Comparison of ENCODE assay signal across 19 cellular contexts in genomic region chr22:49360746-49361145, GRCh38.
DNase-seq lines count a peak whose midpoint lies in the region; TF ChIP-seq lines count a peak whose summit lies in the region.
"Had no signal": no experiment of that assay in that cellular context is flagged by ENCODE, and none has a peak within 500 bp of the region (broad histone marks: within the 10 kb centered on the region; RNA-seq: fewer than 3 reads in every experiment).

No MANE protein-coding gene starts in this region.

- H3K79me2 ChIP-seq in DOHH2 (ENCODE audit: control insufficient read depth, low read length) (no peaks in the 10 kb centered on the region), MM.1S (ENCODE audit: low read length) (no peaks in the 10 kb centered on the region), OCI-LY7 (ENCODE audit: insufficient read depth, low read depth, low read length) (no peaks in the 10 kb centered on the region), neural cell (replicated peaks; ENCODE audit: insufficient read depth, low read length) (no peaks in the 10 kb centered on the region)

- no peaks in the 10 kb centered on the region for H3K9me2 ChIP-seq in DOHH2 (replicated peaks; ENCODE audit: control insufficient read depth, low read length)
- H3K9me2 ChIP-seq in MM.1S (replicated peaks; ENCODE audit: insufficient read depth, low read length), result no peaks in the 10 kb centered on the region
- no peaks in the 10 kb centered on the region for H3K9me2 ChIP-seq in OCI-LY7 (ENCODE audit: insufficient read depth, low read length)
- H3K9me2 ChIP-seq in neural cell (ENCODE audit: insufficient read depth, low read length), result no peaks in the 10 kb centered on the region

- H3K4me3 Mint-ChIP-seq in activated T-helper 1 cell treated with anti-CD3 and anti-CD28 coated beads, Interleukin-12 subunit alpha, Interleukin-12 subunit beta, Interleukin-2, Interleukin-4 antibody, amounts not matched to agents 30 ng/mL and 10 ng/mL and 1 ng/mL, durations not matched to agents 14 hours and 24 hours and 36 hours, result no peak overlapping the region
- no peak overlapping the region for H3K4me3 Mint-ChIP-seq in activated CD4-positive, alpha-beta T cell treated with anti-CD3 and anti-CD28 coated beads, Interleukin-2, amount 10 ng/mL, durations not matched to agents 24 days and 14 days
- H3K4me3 Mint-ChIP-seq: CD4-positive, CD25-positive, alpha-beta regulatory T cell; CD8-positive, alpha-beta T cell had no signal

- no TSS peak for BruUV-seq in OCI-LY7 (replicated peaks; lab: Mats Ljungman, UMichigan)

- H3K4me2 ChIP-seq in DOHH2 (ENCODE audit: low read length) (peak overlapping the region; percentile 51), MM.1S (ENCODE audit: low read depth, low read length) (peak overlapping the region; percentile 17; the same call in 1 of the 2 replicates), OCI-LY7 (ENCODE audit: low read length) (peak overlapping the region; percentile 68), neural cell (ENCODE audit: low read length) (no peak overlapping the region)

- POLR2A ChIA-PET in OCI-LY7 (lab: Charles Lee), result interaction anchor here (0.6 to 2.4 kb wide), 4 partner anchors 9 to 159 kb away, joined by 3 to 15 read pairs (median 5); no protein-coding TSS in a partner anchor

- H4K20me1 ChIP-seq in DOHH2 (ENCODE audit: control insufficient read depth, insufficient read depth, low read depth, low read length) (no peaks in the 10 kb centered on the region), MM.1S (ENCODE audit: insufficient read depth, low read length) (no peaks in the 10 kb centered on the region), OCI-LY7 (ENCODE audit: insufficient read depth, low read length) (no peaks in the 10 kb centered on the region), neural cell (ENCODE audit: insufficient read depth) (no peaks in the 10 kb centered on the region)

- DNase-seq in MM.1S (peak; percentile 83), OCI-LY7 (ENCODE audit: low spot score) (peak; percentile 94)
- DNase-seq in activated CD4-positive, alpha-beta T cell treated with anti-CD3 and anti-CD28 coated beads, Interleukin-2, amount 50 U/mL, for 4 hours, result no peak
- no peak for DNase-seq in activated T-helper 1 cell treated with anti-CD3 and anti-CD28 coated beads, Interleukin-12 subunit alpha, Interleukin-12 subunit beta, Interleukin-2, Interleukin-4 antibody, amounts not matched to agents 30 ng/mL and 10 ng/mL and 1 ng/mL, durations not matched to agents 14 hours and 24 hours and 36 hours (ENCODE audit: low spot score)
- no peak for DNase-seq in activated CD4-positive, alpha-beta T cell treated with anti-CD3 and anti-CD28 coated beads, Interleukin-2, amount 10 ng/mL, durations not matched to agents 24 days and 14 days
- DNase-seq: Caco-2; CD4-positive, CD25-positive, alpha-beta regulatory T cell; CD8-positive, alpha-beta T cell; DMS153; DND-41; EL; GDM1; GM23248; H7; HCEC 1CT had no signal

- CTCF ChIA-PET in OCI-LY7 (lab: Charles Lee; ENCODE audit: unreplicated experiment), result interaction anchor here (0.6 kb wide), 1 partner anchor 258 kb away, joined by 3 read pairs; no protein-coding TSS in a partner anchor

- no peak for TF ChIP-seq RAD21 in neural cell (conservative IDR thresholded peaks at IDR 0.05)

- no peak overlapping the region for H3K27ac Mint-ChIP-seq in activated T-helper 1 cell treated with anti-CD3 and anti-CD28 coated beads, Interleukin-12 subunit alpha, Interleukin-12 subunit beta, Interleukin-2, Interleukin-4 antibody, amounts not matched to agents 30 ng/mL and 10 ng/mL and 1 ng/mL, durations not matched to agents 14 hours and 24 hours and 36 hours
- H3K27ac Mint-ChIP-seq in activated CD4-positive, alpha-beta T cell treated with anti-CD3 and anti-CD28 coated beads, Interleukin-2, amount 10 ng/mL, durations not matched to agents 24 days and 14 days, result no peak overlapping the region
- H3K27ac Mint-ChIP-seq: CD4-positive, CD25-positive, alpha-beta regulatory T cell; CD8-positive, alpha-beta T cell had no signal

- peak; percentile 43 for TF ChIP-seq EP300 in neural cell (conservative IDR thresholded peaks at IDR 0.05; ENCODE audit: poor library complexity, severe bottlenecking)

- peaks cover 8% of the 10 kb centered on the region for H3K27me3 Mint-ChIP-seq in activated T-helper 1 cell treated with anti-CD3 and anti-CD28 coated beads, Interleukin-12 subunit alpha, Interleukin-12 subunit beta, Interleukin-2, Interleukin-4 antibody, amounts not matched to agents 30 ng/mL and 10 ng/mL and 1 ng/mL, durations not matched to agents 14 hours and 24 hours and 36 hours (ENCODE audit: insufficient read depth)
- peaks cover 3% of the 10 kb centered on the region for H3K27me3 Mint-ChIP-seq in activated CD4-positive, alpha-beta T cell treated with anti-CD3 and anti-CD28 coated beads, Interleukin-2, amount 10 ng/mL, durations not matched to agents 24 days and 14 days

- H3F3A ChIP-seq in DOHH2 (ENCODE audit: control insufficient read depth, insufficient read depth) (peaks cover 9% of the 10 kb centered on the region), MM.1S (ENCODE audit: insufficient read depth, low read length) (no peaks in the 10 kb centered on the region; the same call in 1 of the 2 replicates), neural cell (ENCODE audit: insufficient read depth, low read length, poor library complexity, severe bottlenecking) (no peaks in the 10 kb centered on the region)

- TF ChIP-seq CTCF in DOHH2 (IDR thresholded peaks at IDR 0.05; ENCODE audit: low read depth, low read length, poor library complexity, severe bottlenecking) (no peak), MM.1S (IDR thresholded peaks at IDR 0.05; ENCODE audit: low read length) (no peak), OCI-LY7 (conservative IDR thresholded peaks at IDR 0.05; ENCODE audit: low read length) (no peak), neural cell (IDR thresholded peaks at IDR 0.05; ENCODE audit: poor library complexity, severe bottlenecking) (no peak)

- H3K9me3 ChIP-seq in DOHH2 (ENCODE audit: control insufficient read depth, insufficient read depth, low read length) (peaks cover 4% of the 10 kb centered on the region; the same call in 1 of the 2 replicates), MM.1S (replicated peaks; ENCODE audit: insufficient read depth, low read length) (no peaks in the 10 kb centered on the region; the same call in 1 of the 2 replicates), OCI-LY7 (ENCODE audit: low read length) (peaks cover 34% of the 10 kb centered on the region), neural cell (ENCODE audit: low read length) (peaks cover 3% of the 10 kb centered on the region)
- H3K9me3 ChIP-seq: Caco-2 had no signal

- intact Hi-C loops in OCI-LY7 (cut with micrococcal nuclease; ENCODE audit: unreplicated experiment), result loop anchor here (1.0 kb wide), 1 partner anchor 20 kb away; no protein-coding TSS in a partner anchor
- intact Hi-C loops in activated T-helper 1 cell treated with anti-CD3 and anti-CD28 coated beads, Interleukin-12 subunit alpha, Interleukin-12 subunit beta, Interleukin-2, Interleukin-4 antibody, amounts not matched to agents 30 ng/mL and 10 ng/mL and 1 ng/mL, durations not matched to agents 14 hours and 24 hours and 36 hours (cut with micrococcal nuclease), result no loop called here
- intact Hi-C loops in activated CD4-positive, alpha-beta T cell treated with anti-CD3 and anti-CD28 coated beads, Interleukin-2, amount 10 ng/mL, durations not matched to agents 24 days and 14 days (cut with micrococcal nuclease), result no loop called here

- peak overlapping the region; percentile 45 for H3K4me3 ChIP-seq in DOHH2 (ENCODE audit: low read length)
- H3K4me3 ChIP-seq in MM.1S (ENCODE audit: low read length), result no peak overlapping the region
- H3K4me3 ChIP-seq in OCI-LY7 (ENCODE audit: low read depth, low read length, poor library complexity, severe bottlenecking), result peak overlapping the region; percentile 49
- no peak overlapping the region for H3K4me3 ChIP-seq in neural cell (ENCODE audit: low read length)
- H3K4me3 ChIP-seq: GM12878, GM23248 had no signal

- H3K4me1 ChIP-seq in DOHH2 (ENCODE audit: control insufficient read depth, low read length) (peaks cover 55% of the 10 kb centered on the region), MM.1S (ENCODE audit: low read length) (peaks cover 23% of the 10 kb centered on the region), OCI-LY7 (ENCODE audit: insufficient read depth, low read length, poor library complexity, severe bottlenecking) (peaks cover 50% of the 10 kb centered on the region)
- H3K4me1 ChIP-seq: Caco-2 had no signal

- H3K36me3 ChIP-seq in DOHH2 (ENCODE audit: control insufficient read depth, low read length) (no peaks in the 10 kb centered on the region), MM.1S (replicated peaks; ENCODE audit: insufficient read depth, low read length) (no peaks in the 10 kb centered on the region), OCI-LY7 (ENCODE audit: insufficient read depth, low read length) (peaks cover 13% of the 10 kb centered on the region), neural cell (ENCODE audit: insufficient read depth, low read length) (no peaks in the 10 kb centered on the region)

- H3K27ac ChIP-seq in DOHH2 (ENCODE audit: low read depth, low read length), result peak overlapping the region; percentile 74
- peak overlapping the region; percentile 44; the same call in 1 of the 2 replicates for H3K27ac ChIP-seq in MM.1S (ENCODE audit: low read length)
- H3K27ac ChIP-seq in OCI-LY7 (ENCODE audit: low read depth, low read length, poor library complexity, severe bottlenecking), result peak overlapping the region; percentile 93
- peak overlapping the region; percentile 31 for H3K27ac ChIP-seq in neural cell (ENCODE audit: low read length)
- H3K27ac ChIP-seq: C4-2B, GM23248 had no signal

- no peak overlapping the region for H3K9ac ChIP-seq in MM.1S (ENCODE audit: low read length)
- no peak overlapping the region for H3K9ac ChIP-seq in neural cell (ENCODE audit: low read length)
- H3K9ac ChIP-seq: GM23248 had no signal

- no peaks in the 10 kb centered on the region for H3K9me3 Mint-ChIP-seq in activated T-helper 1 cell treated with anti-CD3 and anti-CD28 coated beads, Interleukin-12 subunit alpha, Interleukin-12 subunit beta, Interleukin-2, Interleukin-4 antibody, amounts not matched to agents 30 ng/mL and 10 ng/mL and 1 ng/mL, durations not matched to agents 14 hours and 24 hours and 36 hours
- no peaks in the 10 kb centered on the region for H3K9me3 Mint-ChIP-seq in activated CD4-positive, alpha-beta T cell treated with anti-CD3 and anti-CD28 coated beads, Interleukin-2, amount 10 ng/mL, durations not matched to agents 24 days and 14 days
- H3K9me3 Mint-ChIP-seq: CD4-positive, CD25-positive, alpha-beta regulatory T cell; CD8-positive, alpha-beta T cell had no signal

- H3K36me3 Mint-ChIP-seq in activated T-helper 1 cell treated with anti-CD3 and anti-CD28 coated beads, Interleukin-12 subunit alpha, Interleukin-12 subunit beta, Interleukin-2, Interleukin-4 antibody, amounts not matched to agents 30 ng/mL and 10 ng/mL and 1 ng/mL, durations not matched to agents 14 hours and 24 hours and 36 hours (ENCODE audit: low read depth), result no peaks in the 10 kb centered on the region
- no peaks in the 10 kb centered on the region for H3K36me3 Mint-ChIP-seq in activated CD4-positive, alpha-beta T cell treated with anti-CD3 and anti-CD28 coated beads, Interleukin-2, amount 10 ng/mL, durations not matched to agents 24 days and 14 days (ENCODE audit: low read depth)
- H3K36me3 Mint-ChIP-seq: CD4-positive, CD25-positive, alpha-beta regulatory T cell; CD8-positive, alpha-beta T cell had no signal

- no peaks in the 10 kb centered on the region for H3K4me1 Mint-ChIP-seq in activated T-helper 1 cell treated with anti-CD3 and anti-CD28 coated beads, Interleukin-12 subunit alpha, Interleukin-12 subunit beta, Interleukin-2, Interleukin-4 antibody, amounts not matched to agents 30 ng/mL and 10 ng/mL and 1 ng/mL, durations not matched to agents 14 hours and 24 hours and 36 hours (ENCODE audit: low read depth)
- H3K4me1 Mint-ChIP-seq in activated CD4-positive, alpha-beta T cell treated with anti-CD3 and anti-CD28 coated beads, Interleukin-2, amount 10 ng/mL, durations not matched to agents 24 days and 14 days, result no peaks in the 10 kb centered on the region
- H3K4me1 Mint-ChIP-seq: CD4-positive, CD25-positive, alpha-beta regulatory T cell had no signal

- H2AFZ ChIP-seq in MM.1S (ENCODE audit: low read length) (no peak overlapping the region), OCI-LY7 (ENCODE audit: low read length) (peak overlapping the region; percentile 50), neural cell (ENCODE audit: low read depth, low read length) (no peak overlapping the region)
- H2AFZ ChIP-seq: GM23248 had no signal

- H3K27me3 ChIP-seq in DOHH2 (ENCODE audit: control insufficient read depth, low read length) (no peaks in the 10 kb centered on the region), MM.1S (replicated peaks; ENCODE audit: insufficient read depth, low read length) (no peaks in the 10 kb centered on the region; the same call in 1 of the 2 replicates), neural cell (ENCODE audit: insufficient read depth, low read depth, low read length) (no peaks in the 10 kb centered on the region)

Comparison
In these comparisons a context has a peak if more than half of its experiments do, and no peak if none do; other contexts are left out.
1. H3K27ac ChIP-seq: peak in every context shown above with its lines; median percentile 93 in OCI-LY7; 74 in DOHH2; 44 in MM.1S; 31 in neural cell.
2. H3K4me3 ChIP-seq: peak in DOHH2 (single experiment) and OCI-LY7 (single experiment); none in MM.1S (single experiment) and neural cell (single experiment).
3. DNase-seq: peak in MM.1S (single experiment) and OCI-LY7 (single experiment); none in activated CD4-positive, alpha-beta T cell treated with anti-CD3 and anti-CD28 coated beads, Interleukin-2, amount 50 U/mL, for 4 hours (0 of 2), activated T-helper 1 cell treated with anti-CD3 and anti-CD28 coated beads, Interleukin-12 subunit alpha, Interleukin-12 subunit beta, Interleukin-2, Interleukin-4 antibody, amounts not matched to agents 30 ng/mL and 10 ng/mL and 1 ng/mL, durations not matched to agents 14 hours and 24 hours and 36 hours (single experiment) and activated CD4-positive, alpha-beta T cell treated with anti-CD3 and anti-CD28 coated beads, Interleukin-2, amount 10 ng/mL, durations not matched to agents 24 days and 14 days (single experiment).